Comparison of ENCODE assay signal across 8 cellular contexts in genomic region chr19:2041686-2042484, GRCh38. TPM values are rescaled to one million over a fixed set of nuclear protein-coding genes. Genes with fewer than 3 reads are reported as not detected.
DNase-seq lines count a peak whose midpoint lies in the region; ATAC-seq and TF ChIP-seq lines count a peak whose summit lies in the region.

No MANE protein-coding gene starts in this region.

- peak overlapping the region; percentile 29 for H3K4me3 Mint-ChIP-seq in Caco-2 (ENCODE audit: unreplicated experiment)
- peak overlapping the region; percentile 75 for H3K4me3 Mint-ChIP-seq in activated T-helper 2 cell treated with anti-CD3 and anti-CD28 coated beads, Interferon-gamma antibody, Interleukin-2, Interleukin-4, amounts not matched to agents 10 μg/mL and 5 μg/mL and 100 μg/mL, durations not matched to agents 14 hours and 24 hours and 36 hours (ENCODE audit: low read depth)
- peak overlapping the region in 9 of 10 donors; percentile 56 to 80 (median 63) for H3K4me3 Mint-ChIP-seq in naive thymus-derived CD8-positive, alpha-beta T cell
- peak overlapping the region; percentile 82 to 86 for H3K4me3 Mint-ChIP-seq in stimulated activated naive B cell treated with anti-CD40 and anti-IgM and Interleukin-4, amounts not matched to agents 10 μg/mL and 1 μg/mL and 100 μg/mL, for 72 hours

- TF ChIP-seq CTCF in Caco-2 (IDR thresholded peaks at IDR 0.05; ENCODE audit: insufficient read depth in 1 of 2, low read depth in 1 of 2, low read length in 1 of 2, severe bottlenecking in 1 of 2, unreplicated experiment in 1 of 2): no peak
- TF ChIP-seq CTCF in fibroblast of mammary gland (conservative IDR thresholded peaks at IDR 0.05; ENCODE audit: control insufficient read depth, insufficient read depth, low read depth, low read length): no peak

- no TSS peak for BruUV-seq in Caco-2 (replicated peaks; lab: Mats Ljungman, UMichigan)

- no peaks in the 10 kb centered on the region for H3K27me3 ChIP-seq in Caco-2 (replicated peaks; ENCODE audit: control insufficient read depth, insufficient read depth, low read length)

- peaks cover 4% of the 10 kb centered on the region; the same call in 1 of the 2 replicates for H3K4me1 ChIP-seq in Caco-2

- peaks cover 1% of the 10 kb centered on the region; the same call in 1 of the 2 replicates for H3K36me3 ChIP-seq in Caco-2 (ENCODE audit: control insufficient read depth, insufficient read depth, low read length)

- peak overlapping the region; percentile 59 for H3K27ac Mint-ChIP-seq in Caco-2 (ENCODE audit: unreplicated experiment)
- H3K27ac Mint-ChIP-seq in activated T-helper 2 cell treated with anti-CD3 and anti-CD28 coated beads, Interferon-gamma antibody, Interleukin-2, Interleukin-4, amounts not matched to agents 10 μg/mL and 5 μg/mL and 100 μg/mL, durations not matched to agents 14 hours and 24 hours and 36 hours: peak overlapping the region; percentile 90
- peak overlapping the region in 9 of 10 donors; percentile 48 to 98 (median 95) for H3K27ac Mint-ChIP-seq in naive thymus-derived CD8-positive, alpha-beta T cell
- H3K27ac Mint-ChIP-seq in stimulated activated naive B cell treated with anti-CD40 and anti-IgM and Interleukin-4, amounts not matched to agents 10 μg/mL and 1 μg/mL and 100 μg/mL, for 72 hours: peak overlapping the region; percentile 97

- no peaks in the 10 kb centered on the region for H3K4me1 Mint-ChIP-seq in Caco-2 (ENCODE audit: low read depth, unreplicated experiment)
- H3K4me1 Mint-ChIP-seq in activated T-helper 2 cell treated with anti-CD3 and anti-CD28 coated beads, Interferon-gamma antibody, Interleukin-2, Interleukin-4, amounts not matched to agents 10 μg/mL and 5 μg/mL and 100 μg/mL, durations not matched to agents 14 hours and 24 hours and 36 hours (ENCODE audit: low read depth): peaks cover 2% of the 10 kb centered on the region
- H3K4me1 Mint-ChIP-seq in naive thymus-derived CD8-positive, alpha-beta T cell: peaks cover 9 to 44% (median 42%) of the 10 kb centered on the region in 4 donors
- H3K4me1 Mint-ChIP-seq in stimulated activated naive B cell treated with anti-CD40 and anti-IgM and Interleukin-4, amounts not matched to agents 10 μg/mL and 1 μg/mL and 100 μg/mL, for 72 hours: peaks cover 39 to 81% of the 10 kb centered on the region in 2 donors

- peak; percentile 48 for ATAC-seq in GM21526 (IDR thresholded peaks at IDR 0.05; ENCODE audit: low FRiP score, unreplicated experiment)
- peak; percentile 83 to 85 for ATAC-seq in naive thymus-derived CD8-positive, alpha-beta T cell
- ATAC-seq in stimulated activated naive B cell treated with anti-CD40 and anti-IgM and Interleukin-4, amounts not matched to agents 10 μg/mL and 1 μg/mL and 100 μg/mL, for 72 hours (replicated peaks): peak; percentile 85

- H3K9me3 Mint-ChIP-seq in Caco-2 (ENCODE audit: unreplicated experiment): no peaks in the 10 kb centered on the region
- no peaks in the 10 kb centered on the region for H3K9me3 Mint-ChIP-seq in activated T-helper 2 cell treated with anti-CD3 and anti-CD28 coated beads, Interferon-gamma antibody, Interleukin-2, Interleukin-4, amounts not matched to agents 10 μg/mL and 5 μg/mL and 100 μg/mL, durations not matched to agents 14 hours and 24 hours and 36 hours
- no peaks in the 10 kb centered on the region for H3K9me3 Mint-ChIP-seq in naive thymus-derived CD8-positive, alpha-beta T cell
- no peaks in the 10 kb centered on the region for H3K9me3 Mint-ChIP-seq in stimulated activated naive B cell treated with anti-CD40 and anti-IgM and Interleukin-4, amounts not matched to agents 10 μg/mL and 1 μg/mL and 100 μg/mL, for 72 hours

- no peaks in the 10 kb centered on the region for H3K27me3 Mint-ChIP-seq in Caco-2 (ENCODE audit: insufficient read depth, unreplicated experiment)
- H3K27me3 Mint-ChIP-seq in activated T-helper 2 cell treated with anti-CD3 and anti-CD28 coated beads, Interferon-gamma antibody, Interleukin-2, Interleukin-4, amounts not matched to agents 10 μg/mL and 5 μg/mL and 100 μg/mL, durations not matched to agents 14 hours and 24 hours and 36 hours (ENCODE audit: low read depth): no peaks in the 10 kb centered on the region
- no peaks in the 10 kb centered on the region for H3K27me3 Mint-ChIP-seq in naive thymus-derived CD8-positive, alpha-beta T cell
- H3K27me3 Mint-ChIP-seq in stimulated activated naive B cell treated with anti-CD40 and anti-IgM and Interleukin-4, amounts not matched to agents 10 μg/mL and 1 μg/mL and 100 μg/mL, for 72 hours: no peaks in the 10 kb centered on the region

- H3K9me3 ChIP-seq in Caco-2: no peaks in the 10 kb centered on the region

- POLR2A ChIA-PET in Caco-2 (lab: Charles Lee): interaction anchor here (0.6 to 1.0 kb wide), 3 partner anchors 10 to 264 kb away, joined by 3 to 8 read pairs (median 4); no protein-coding TSS in a partner anchor
- POLR2A ChIA-PET in naive thymus-derived CD8-positive, alpha-beta T cell (lab: Charles Lee): interaction anchor here (0.6 to 13.2 kb wide), 16 partner anchors 10 to 1137 kb away, joined by 3 to 255 read pairs (median 5); partner anchors contain the start of genes AP3D1, MKNK2, MOB3A and TIMM13

- H3K36me3 Mint-ChIP-seq in Caco-2 (ENCODE audit: insufficient read depth, unreplicated experiment): peaks cover 40% of the 10 kb centered on the region
- H3K36me3 Mint-ChIP-seq in activated T-helper 2 cell treated with anti-CD3 and anti-CD28 coated beads, Interferon-gamma antibody, Interleukin-2, Interleukin-4, amounts not matched to agents 10 μg/mL and 5 μg/mL and 100 μg/mL, durations not matched to agents 14 hours and 24 hours and 36 hours (ENCODE audit: low read depth): peaks cover 36% of the 10 kb centered on the region
- peaks cover 0 to 34% (median 0%) of the 10 kb centered on the region in 3 donors for H3K36me3 Mint-ChIP-seq in naive thymus-derived CD8-positive, alpha-beta T cell
- H3K36me3 Mint-ChIP-seq in stimulated activated naive B cell treated with anti-CD40 and anti-IgM and Interleukin-4, amounts not matched to agents 10 μg/mL and 1 μg/mL and 100 μg/mL, for 72 hours: peaks cover 34 to 60% of the 10 kb centered on the region in 2 donors

- DNase-seq in Caco-2 (peak; percentile 84 to 86), fibroblast of mammary gland (ENCODE audit: low read depth) (peak; percentile 90)
- peak; percentile 91 for DNase-seq in Jurkat, Clone E6-1 (ENCODE audit: low read depth, low spot score)
- DNase-seq in activated T-helper 2 cell treated with anti-CD3 and anti-CD28 coated beads, Interferon-gamma antibody, Interleukin-2, Interleukin-4, amounts not matched to agents 10 μg/mL and 5 μg/mL and 100 μg/mL, durations not matched to agents 14 hours and 24 hours and 36 hours (ENCODE audit: low spot score): peak; percentile 99
- DNase-seq in naive thymus-derived CD8-positive, alpha-beta T cell: peak; percentile 97 to 100 (median 99)
- DNase-seq in stimulated activated naive B cell treated with anti-CD40 and anti-IgM and Interleukin-4, amounts not matched to agents 10 μg/mL and 1 μg/mL and 100 μg/mL, for 72 hours: peak; percentile 99

- H3K4me3 ChIP-seq in Caco-2 (ENCODE audit: low read depth, low read length) (no peak overlapping the region; the same call in 1 of the 2 replicates), fibroblast of mammary gland (ENCODE audit: control insufficient read depth, low read depth, low read length) (peak overlapping the region; percentile 3)
- peak overlapping the region; percentile 60 for H3K4me3 ChIP-seq in Jurkat, Clone E6-1 (ENCODE audit: low read length)

- intact Hi-C loops in Caco-2 (cut with micrococcal nuclease; ENCODE audit: unreplicated experiment): no loop called here
- intact Hi-C loops in activated T-helper 2 cell treated with anti-CD3 and anti-CD28 coated beads, Interferon-gamma antibody, Interleukin-2, Interleukin-4, amounts not matched to agents 10 μg/mL and 5 μg/mL and 100 μg/mL, durations not matched to agents 14 hours and 24 hours and 36 hours (cut with micrococcal nuclease): loop anchor here (1.0 kb wide), 1 partner anchor 8 kb away; no protein-coding TSS in a partner anchor

- CTCF ChIA-PET in Caco-2 (lab: Charles Lee): no interaction called here

TF ChIP-seq in PFSK-1, 5 proteins besides CTCF, POLR2A, EP300 and RAD21 (continues in another document):
- no peak for TF ChIP-seq SIN3A (IDR thresholded peaks at IDR 0.05; ENCODE audit: borderline replicate concordance, insufficient read depth, low read length)

RNA-seq across cellular contexts. Expression of gene MKNK2, which starts 9.2 kb away (rescaled TPM):
- total RNA-seq in Caco-2 (2022): 136 and 162 TPM in 2 replicates
- 94.9 TPM for polyA plus RNA-seq in Jurkat, Clone E6-1 (2012; ENCODE audit: insufficient read depth, insufficient read length)
- 257 TPM for polyA plus RNA-seq in PFSK-1 (2012; ENCODE audit: insufficient read length, low read depth)
- 161 and 176 TPM in 2 replicates for total RNA-seq in activated T-helper 2 cell treated with anti-CD3 and anti-CD28 coated beads, Interferon-gamma antibody, Interleukin-2, Interleukin-4, amounts not matched to agents 10 μg/mL and 5 μg/mL and 100 μg/mL, durations not matched to agents 14 hours and 24 hours and 36 hours
- 100 to 1,000 TPM; 171 to 176 TPM for total RNA-seq in naive thymus-derived CD8-positive, alpha-beta T cell
- 10 to 100 TPM; 26.1 to 47.1 (median 30.2) TPM for polyA plus RNA-seq in naive thymus-derived CD8-positive, alpha-beta T cell

RNA-seq across cellular contexts. Expression of gene BTBD2, which starts 26.4 kb away (rescaled TPM):
- 47.0 and 52.2 TPM in 2 replicates for total RNA-seq in Caco-2 (2022)
- polyA plus RNA-seq in Jurkat, Clone E6-1 (2012; ENCODE audit: insufficient read depth, insufficient read length): 118 TPM
- 195 TPM for polyA plus RNA-seq in PFSK-1 (2012; ENCODE audit: insufficient read length, low read depth)
- total RNA-seq in activated T-helper 2 cell treated with anti-CD3 and anti-CD28 coated beads, Interferon-gamma antibody, Interleukin-2, Interleukin-4, amounts not matched to agents 10 μg/mL and 5 μg/mL and 100 μg/mL, durations not matched to agents 14 hours and 24 hours and 36 hours: 41.3 and 47.0 TPM in 2 replicates
- 10 to 100 TPM; 58.0 to 64.1 TPM for total RNA-seq in naive thymus-derived CD8-positive, alpha-beta T cell
- 1 to 10 TPM; 3.2 to 7.3 (median 4.8) TPM for polyA plus RNA-seq in naive thymus-derived CD8-positive, alpha-beta T cell

RNA-seq across cellular contexts. Expression of gene MOB3A, which starts 54.2 kb away (rescaled TPM):
- total RNA-seq in Caco-2 (2022): 10.8 and 11.7 TPM in 2 replicates
- 31.1 TPM for polyA plus RNA-seq in Jurkat, Clone E6-1 (2012; ENCODE audit: insufficient read depth, insufficient read length)
- polyA plus RNA-seq in PFSK-1 (2012; ENCODE audit: insufficient read length, low read depth): 24.1 TPM
- 175 and 181 TPM in 2 replicates for total RNA-seq in activated T-helper 2 cell treated with anti-CD3 and anti-CD28 coated beads, Interferon-gamma antibody, Interleukin-2, Interleukin-4, amounts not matched to agents 10 μg/mL and 5 μg/mL and 100 μg/mL, durations not matched to agents 14 hours and 24 hours and 36 hours
- 100 to 1,000 TPM in 1 of 2 experiments, 10 to 100 TPM in 1; 94.0 to 101 TPM for total RNA-seq in naive thymus-derived CD8-positive, alpha-beta T cell
- polyA plus RNA-seq in naive thymus-derived CD8-positive, alpha-beta T cell: 10 to 100 TPM; 40.5 to 90.4 (median 53.1) TPM

RNA-seq across cellular contexts. Expression of gene IZUMO4, which starts 54.8 kb away (rescaled TPM):
- total RNA-seq in Caco-2 (2022): 1.1 and 1.6 TPM in 2 replicates
- polyA plus RNA-seq in Jurkat, Clone E6-1 (2012; ENCODE audit: insufficient read depth, insufficient read length): 5.1 TPM
- polyA plus RNA-seq in PFSK-1 (2012; ENCODE audit: insufficient read length, low read depth): 1.9 TPM
- 7.6 and 9.5 TPM in 2 replicates for total RNA-seq in activated T-helper 2 cell treated with anti-CD3 and anti-CD28 coated beads, Interferon-gamma antibody, Interleukin-2, Interleukin-4, amounts not matched to agents 10 μg/mL and 5 μg/mL and 100 μg/mL, durations not matched to agents 14 hours and 24 hours and 36 hours
- 10 to 100 TPM; 16.6 to 18.7 TPM for total RNA-seq in naive thymus-derived CD8-positive, alpha-beta T cell
- polyA plus RNA-seq in naive thymus-derived CD8-positive, alpha-beta T cell: 1 to 10 TPM in 1 of 3 donors, under 1 TPM in 2; 0.26 to 1.4 (median 0.85) TPM

Comparison
In these comparisons a context has a peak if more than half of its experiments do, and no peak if none do; other contexts are left out.
1. H3K4me3 Mint-ChIP-seq: peak in every context shown above with its lines; median percentile 84 in stimulated activated naive B cell treated with anti-CD40 and anti-IgM and Interleukin-4, amounts not matched to agents 10 μg/mL and 1 μg/mL and 100 μg/mL, for 72 hours; 75 in activated T-helper 2 cell treated with anti-CD3 and anti-CD28 coated beads, Interferon-gamma antibody, Interleukin-2, Interleukin-4, amounts not matched to agents 10 μg/mL and 5 μg/mL and 100 μg/mL, durations not matched to agents 14 hours and 24 hours and 36 hours; 63 in naive thymus-derived CD8-positive, alpha-beta T cell; 29 in Caco-2.